In genomic region chr7:18390523-18390907, GRCh38 we compare ENCODE assay signal across 10 cellular contexts.
DNase-seq lines count a peak whose midpoint lies in the region; ATAC-seq and TF ChIP-seq lines count a peak whose summit lies in the region.
"Had no signal": no experiment of that assay in that cellular context is flagged by ENCODE, and none has a peak within 500 bp of the region (broad histone marks: within the 10 kb centered on the region; RNA-seq: fewer than 3 reads in every experiment).

No MANE protein-coding gene starts in this region.

- H3K27ac Mint-ChIP-seq in dendritic cell treated with granulocyte-macrophage colony-stimulating factor and Interleukin-4, amounts not matched to agents 40 ng/mL and 50 ng/mL, for 4 days = peak overlapping the region; percentile 96

- H3K9me3 ChIP-seq in mammary epithelial cell (replicated peaks; ENCODE audit: insufficient read depth, low read length) (no peaks in the 10 kb centered on the region), breast epithelium (no peaks in the 10 kb centered on the region), tibial artery (no peaks in the 10 kb centered on the region)
- H3K9me3 ChIP-seq: colonic mucosa had no signal

- 100% methylated on average over 3 of the region's 3 CpGs for WGBS in mammary epithelial cell (ENCODE audit: low coverage, missing lambda C conversion rate)

- H3K27me3 Mint-ChIP-seq in dendritic cell treated with granulocyte-macrophage colony-stimulating factor and Interleukin-4, amounts not matched to agents 40 ng/mL and 50 ng/mL, for 4 days = no peaks in the 10 kb centered on the region

- H3K4me1 ChIP-seq in mammary epithelial cell (ENCODE audit: insufficient read depth, low read length) = no peaks in the 10 kb centered on the region
- H3K4me1 ChIP-seq in breast epithelium = no peaks in the 10 kb centered on the region
- H3K4me1 ChIP-seq in tibial artery = peaks cover 0 to 43% (median 16%) of the 10 kb centered on the region in 4 donors
- H3K4me1 ChIP-seq: colonic mucosa had no signal

- DNase-seq in mammary epithelial cell = no peak
- DNase-seq in breast epithelium (ENCODE audit: low spot score in 2 of 2) = no peak
- DNase-seq in tibial artery = no peak
- DNase-seq in effector CD4-positive, alpha-beta T cell = no peak
- no peak for DNase-seq in RKO (ENCODE audit: low spot score)
- DNase-seq in DMS53 (lab: John Stamatoyannopoulos, UW) = no peak
- DNase-seq: activated effector memory CD4-positive, alpha-beta T cell treated with Interleukin-2 at 50 U/mL for 16 hours; colonic mucosa had no signal

- H3K4me2 ChIP-seq in mammary epithelial cell (ENCODE audit: insufficient read depth, low read depth, low read length) = no peak overlapping the region

- CTCF ChIA-PET in mammary epithelial cell (lab: Charles Lee; ENCODE audit: low non-redundant PET) = no interaction called here

- TF ChIP-seq POLR2A in breast epithelium (IDR thresholded peaks at IDR 0.05) = no peak

- in situ Hi-C loops in mammary epithelial cell (cut with MboI; ENCODE audit: low sequenced_read_pairs in 2 of 2) = no loop called here

- H3K27me3 ChIP-seq in mammary epithelial cell (ENCODE audit: insufficient read depth, low read length) (no peaks in the 10 kb centered on the region), breast epithelium (no peaks in the 10 kb centered on the region), tibial artery (no peaks in the 10 kb centered on the region)
- H3K27me3 ChIP-seq: colonic mucosa had no signal

- peak; percentile 41 for ATAC-seq in HG03095 (IDR thresholded peaks at IDR 0.05; ENCODE audit: unreplicated experiment)

- no peak overlapping the region for H3K4me3 ChIP-seq in mammary epithelial cell (replicated peaks in 1 of 3; ENCODE audit: insufficient read depth in 1 of 3, low read depth in 2 of 3, low read length in 3 of 3)
- H3K4me3 ChIP-seq in breast epithelium = no peak overlapping the region
- no peak overlapping the region for H3K4me3 ChIP-seq in tibial artery
- H3K4me3 ChIP-seq: colonic mucosa had no signal

- BruUV-seq in mammary epithelial cell (replicated peaks; lab: Mats Ljungman, UMichigan) = no TSS peak

- TF ChIP-seq CTCF in mammary epithelial cell (conservative IDR thresholded peaks at IDR 0.05 in 1 of 2, IDR thresholded peaks at IDR 0.05 in 1 of 2; ENCODE audit: extremely low read depth in 1 of 2, insufficient read depth in 1 of 2, low read depth in 1 of 2, low read length in 2 of 2) = no peak
- TF ChIP-seq CTCF in breast epithelium (IDR thresholded peaks at IDR 0.05) = no peak
- no peak for TF ChIP-seq CTCF in tibial artery (IDR thresholded peaks at IDR 0.05)

- dilution Hi-C loops in mammary epithelial cell (cut with HindIII; ENCODE audit: low sequenced_read_pairs) = no loop called here

- H3K27ac ChIP-seq in mammary epithelial cell (ENCODE audit: insufficient read depth, low read depth, low read length) (no peak overlapping the region), breast epithelium (peak overlapping the region in 1 of 2 donors; percentile 17), tibial artery (peak overlapping the region; percentile 40 to 50)
- H3K27ac ChIP-seq: colonic mucosa had no signal

- H4K20me1 ChIP-seq in mammary epithelial cell (ENCODE audit: insufficient read depth, low read length) = no peaks in the 10 kb centered on the region

- H3K36me3 ChIP-seq in mammary epithelial cell (ENCODE audit: insufficient read depth, low read length) (no peaks in the 10 kb centered on the region), breast epithelium (no peaks in the 10 kb centered on the region), tibial artery (no peaks in the 10 kb centered on the region)
- H3K36me3 ChIP-seq: colonic mucosa had no signal

- H3K79me2 ChIP-seq in mammary epithelial cell (ENCODE audit: insufficient read depth, low read length) = no peaks in the 10 kb centered on the region

- H2AFZ ChIP-seq in mammary epithelial cell (ENCODE audit: low read depth, low read length) = peak overlapping the region; percentile 58

- H3K4me3 Mint-ChIP-seq in dendritic cell treated with granulocyte-macrophage colony-stimulating factor and Interleukin-4, amounts not matched to agents 40 ng/mL and 50 ng/mL, for 4 days = peak overlapping the region; percentile 46

- intact Hi-C loops in mammary epithelial cell (cut with micrococcal nuclease) (no loop called here), breast epithelium (cut with DNase I; ENCODE audit: low total_unique reads) (no loop called here), tibial artery (cut with DNase I; ENCODE audit: low total_unique reads) (loop anchor here (10.0 kb wide), 1 partner anchor 64 kb away; no protein-coding TSS in a partner anchor)
- intact Hi-C loops in dendritic cell treated with granulocyte-macrophage colony-stimulating factor and Interleukin-4, amounts not matched to agents 40 ng/mL and 50 ng/mL, for 4 days (cut with micrococcal nuclease) = loop anchor here (5.0 kb wide), 1 partner anchor 33 kb away; no protein-coding TSS in a partner anchor

- H3K4me1 Mint-ChIP-seq in dendritic cell treated with granulocyte-macrophage colony-stimulating factor and Interleukin-4, amounts not matched to agents 40 ng/mL and 50 ng/mL, for 4 days (ENCODE audit: low read depth) = peaks cover 75% of the 10 kb centered on the region

- H3K9ac ChIP-seq in mammary epithelial cell (ENCODE audit: insufficient read depth, low read length) = no peak overlapping the region

- H3K36me3 Mint-ChIP-seq in dendritic cell treated with granulocyte-macrophage colony-stimulating factor and Interleukin-4, amounts not matched to agents 40 ng/mL and 50 ng/mL, for 4 days (ENCODE audit: low read depth) = no peaks in the 10 kb centered on the region

- H3K9me3 Mint-ChIP-seq in dendritic cell treated with granulocyte-macrophage colony-stimulating factor and Interleukin-4, amounts not matched to agents 40 ng/mL and 50 ng/mL, for 4 days = no peaks in the 10 kb centered on the region

Comparison
In these comparisons a context has a peak if more than half of its experiments do, and no peak if none do; other contexts are left out.
1. intact Hi-C loops: an anchor here in dendritic cell treated with granulocyte-macrophage colony-stimulating factor and Interleukin-4, amounts not matched to agents 40 ng/mL and 50 ng/mL, for 4 days (5.0 kb wide) and tibial artery (10.0 kb wide); none called in mammary epithelial cell and breast epithelium.